Comparison of ENCODE assay signal across 9 cellular contexts in the genomic region with DNA sequence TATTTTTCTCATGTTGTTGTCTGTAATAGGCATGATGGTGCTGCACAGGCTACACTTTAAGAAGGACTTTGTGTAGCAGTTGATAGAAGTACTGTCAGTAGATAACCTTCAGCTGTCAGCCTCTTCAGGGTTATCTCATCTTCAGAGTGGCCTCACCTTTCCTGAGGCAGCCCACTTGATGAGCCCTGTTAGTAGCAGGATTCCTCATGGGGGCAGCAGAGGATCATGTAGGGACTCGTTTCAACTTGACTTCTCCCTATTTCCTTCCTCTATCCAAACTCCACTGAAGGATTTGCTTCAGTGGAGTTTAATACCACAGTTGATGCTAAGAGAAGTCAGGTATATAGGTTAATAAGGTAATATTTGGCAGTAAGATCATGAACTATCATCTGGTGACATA.
DNase-seq lines count a peak whose midpoint lies in the region; ATAC-seq and TF ChIP-seq lines count a peak whose summit lies in the region.
"Had no signal": no experiment of that assay in that cellular context is flagged by ENCODE, and none has a peak within 500 bp of the region (broad histone marks: within the 10 kb centered on the region; RNA-seq: fewer than 3 reads in every experiment).

No MANE protein-coding gene starts in this region.

- no peaks in the 10 kb centered on the region for H3K36me3 ChIP-seq in body of pancreas (replicated peaks in 1 of 2; ENCODE audit: insufficient read depth in 1 of 2, low read depth in 2 of 2)

- TF ChIP-seq POLR2A in NB4 (IDR thresholded peaks at IDR 0.05; ENCODE audit: extremely low read depth, insufficient read length) (no peak), body of pancreas (IDR thresholded peaks at IDR 0.05) (no peak)

- 0% methylated on average over 1 of the region's 1 CpG for WGBS in body of pancreas, 2 donors

- H3K4me1 Mint-ChIP-seq in osteocyte (ENCODE audit: unreplicated experiment) (no peaks in the 10 kb centered on the region), T-cell (no peaks in the 10 kb centered on the region)
- H3K4me1 Mint-ChIP-seq: IgD-negative memory B cell had no signal

- no peaks in the 10 kb centered on the region for H3K27me3 ChIP-seq in body of pancreas

- H3K4me3 Mint-ChIP-seq in osteocyte (ENCODE audit: unreplicated experiment) (no peak overlapping the region), T-cell (no peak overlapping the region)
- H3K4me3 Mint-ChIP-seq: IgD-negative memory B cell had no signal

- H3K27me3 Mint-ChIP-seq in osteocyte (ENCODE audit: unreplicated experiment) (no peaks in the 10 kb centered on the region), T-cell (no peaks in the 10 kb centered on the region)
- H3K27me3 Mint-ChIP-seq: IgD-negative memory B cell had no signal

- no peaks in the 10 kb centered on the region for H3K4me1 ChIP-seq in body of pancreas

- no peaks in the 10 kb centered on the region for H3K9me3 ChIP-seq in body of pancreas

- CTCF ChIA-PET in T-cell (lab: Charles Lee) = no interaction called here

- TF ChIP-seq CTCF in NB4 (IDR thresholded peaks at IDR 0.05; ENCODE audit: low read depth, low read length) (peak; percentile 55), body of pancreas (IDR thresholded peaks at IDR 0.05) (peak; percentile 35 to 75 (median 61)), osteocyte (IDR thresholded peaks at IDR 0.05) (peak; percentile 41)

- peak; percentile 4 to 71 (median 47) for DNase-seq in NCI-H1417 (lab: John Stamatoyannopoulos, UW)
- no peak for DNase-seq in NCI-H1417 treated with DMSO at 0.1 percent for 48 hours (lab: John Stamatoyannopoulos, UW)
- DNase-seq in NB4 (ENCODE audit: low read depth) = peak; percentile 55
- peak; percentile 43 to 66 (median 60) for DNase-seq in body of pancreas
- no peak for DNase-seq in osteocyte (ENCODE audit: extremely low spot score, unreplicated experiment)
- DNase-seq in NCI-H1048 (lab: John Stamatoyannopoulos, UW) = no peak
- DNase-seq in T-cell = no peak

- intact Hi-C loops in body of pancreas (cut with DNase I) = no loop called here

- H3K4me3 ChIP-seq in NB4 (ENCODE audit: low read depth, low read length) (no peak overlapping the region), body of pancreas (no peak overlapping the region)

- H3K27ac ChIP-seq in body of pancreas = no peak overlapping the region

- H3K9me3 Mint-ChIP-seq in osteocyte (ENCODE audit: unreplicated experiment) = no peaks in the 10 kb centered on the region
- peaks cover 3 to 15% (median 4%) of the 10 kb centered on the region in 3 donors for H3K9me3 Mint-ChIP-seq in T-cell

- ATAC-seq in body of pancreas (peak; percentile 83), T-cell (replicated peaks in 1 of 4) (no peak), GM21529 (IDR thresholded peaks at IDR 0.05; ENCODE audit: unreplicated experiment) (no peak)

- POLR2A ChIA-PET in T-cell (lab: Charles Lee) = no interaction called here

- H3K27ac Mint-ChIP-seq in osteocyte (ENCODE audit: unreplicated experiment) (no peak overlapping the region), T-cell (no peak overlapping the region)
- H3K27ac Mint-ChIP-seq: IgD-negative memory B cell had no signal

- H3K36me3 Mint-ChIP-seq in osteocyte (ENCODE audit: unreplicated experiment) = no peaks in the 10 kb centered on the region
- H3K36me3 Mint-ChIP-seq in T-cell = no peaks in the 10 kb centered on the region

Comparison
In these comparisons a context has a peak if more than half of its experiments do, and no peak if none do; other contexts are left out.
1. DNase-seq: peak in NCI-H1417 (3 of 3), NB4 (single experiment) and body of pancreas (4 of 4); none in NCI-H1417 treated with DMSO at 0.1 percent for 48 hours (single experiment), osteocyte (single experiment), NCI-H1048 (single experiment) and T-cell (0 of 34).
2. Peak in every context shown above with its lines, with median percentiles within 50 percentile points of each other: CTCF ChIP-seq.